9 cellular contexts compared by ENCODE assay signal in the genomic region with DNA sequence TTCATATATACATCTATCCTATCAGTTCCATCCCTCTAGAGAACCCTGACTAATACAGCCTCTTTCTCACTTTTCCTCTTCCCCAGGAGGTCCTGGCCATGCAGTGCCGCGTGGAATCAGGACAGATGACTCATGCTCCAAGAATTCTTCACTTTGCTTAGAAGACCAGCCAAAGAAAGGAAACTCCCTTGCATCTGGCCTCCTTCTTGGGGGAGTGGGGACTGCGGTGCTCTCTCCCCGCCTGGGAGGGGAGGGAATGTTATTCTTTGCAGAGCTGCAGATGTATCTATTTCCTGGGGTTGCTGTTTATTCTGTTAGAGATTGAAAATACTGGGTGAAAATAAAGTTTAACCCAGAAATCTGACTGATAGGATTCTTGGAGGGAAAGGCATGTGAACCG.
DNase-seq lines count a peak whose midpoint lies in the region; FAIRE-seq and TF ChIP-seq lines count a peak whose summit lies in the region.
"Had no signal": no experiment of that assay in that cellular context is flagged by ENCODE, and none has a peak within 500 bp of the region (broad histone marks: within the 10 kb centered on the region; RNA-seq: fewer than 3 reads in every experiment).

No MANE protein-coding gene starts in this region.

- peak; percentile 97 for DNase-seq in HFF-Myc (ENCODE audit: extremely low read depth, low read depth)
- DNase-seq in astrocyte of the cerebellum (ENCODE audit: low read depth) = peak; percentile 98
- peak; percentile 72 for DNase-seq in iPS DF 19.7 (ENCODE audit: low read depth, low spot score)
- peak; percentile 37 for DNase-seq in small intestine
- no peak for DNase-seq in NCI-H748 (lab: John Stamatoyannopoulos, UW; ENCODE audit: unreplicated experiment)
- no peak for DNase-seq in stimulated activated CD4-positive, alpha-beta T cell treated with anti-CD3 and anti-CD28 coated beads, Interleukin-4, amount 100 ng/mL, for 4 hours
- no peak for DNase-seq in glutamatergic neuron
- DNase-seq in mesenteric fat pad (ENCODE audit: low spot score) = no peak

- 29 to 46% (median 41%) methylated on average over 5 of the region's 5 CpGs for WGBS in small intestine, 3 donors

- H3K4me3 ChIP-seq in HFF-Myc (replicated peaks; ENCODE audit: low read depth, low read length) = no peak overlapping the region
- no peak overlapping the region for H3K4me3 ChIP-seq in astrocyte of the cerebellum (ENCODE audit: low read depth, low read length)
- no peak overlapping the region for H3K4me3 ChIP-seq in small intestine (ENCODE audit: low read depth in 1 of 2, low read length in 2 of 2)

- peaks cover 0 to 2% of the 10 kb centered on the region in 2 donors for H3K4me1 ChIP-seq in small intestine (ENCODE audit: control insufficient read depth in 2 of 2, insufficient read depth in 1 of 2, low read depth in 1 of 2, low read length in 1 of 2)

- no peaks in the 10 kb centered on the region for H3K27me3 Mint-ChIP-seq in glutamatergic neuron (ENCODE audit: unreplicated experiment)

- TF ChIP-seq CTCF in HFF-Myc (IDR thresholded peaks at IDR 0.05; ENCODE audit: low read depth, low read length, missing control alignments) (no peak), astrocyte of the cerebellum (IDR thresholded peaks at IDR 0.05; ENCODE audit: low read depth, low read length, missing control alignments) (no peak), glutamatergic neuron (IDR thresholded peaks at IDR 0.05; ENCODE audit: partially characterized antibody, unreplicated experiment) (no peak)

- H3K4me1 Mint-ChIP-seq in glutamatergic neuron (ENCODE audit: low read depth, unreplicated experiment) = no peaks in the 10 kb centered on the region
- H3K4me1 Mint-ChIP-seq: central memory CD8-positive, alpha-beta T cell had no signal

- H3K27me3 ChIP-seq in small intestine (ENCODE audit: control insufficient read depth in 2 of 2, insufficient read depth in 2 of 2, low read length in 2 of 2) = no peaks in the 10 kb centered on the region

- H3K4me3 Mint-ChIP-seq in glutamatergic neuron (ENCODE audit: unreplicated experiment) = no peak overlapping the region
- H3K4me3 Mint-ChIP-seq: central memory CD8-positive, alpha-beta T cell had no signal

- in situ Hi-C loops in astrocyte of the cerebellum (cut with HindIII; ENCODE audit: low sequenced_read_pairs) = no loop called here

- H3K9me3 Mint-ChIP-seq in glutamatergic neuron (ENCODE audit: unreplicated experiment) = no peaks in the 10 kb centered on the region
- H3K9me3 Mint-ChIP-seq: central memory CD8-positive, alpha-beta T cell had no signal

- FAIRE-seq in small intestine (lab: Jason Lieb, UNC) = no peak

- no peak overlapping the region for H3K27ac ChIP-seq in small intestine (ENCODE audit: low read depth in 1 of 2, low read length in 1 of 2)

- no peaks in the 10 kb centered on the region for H3K9me3 ChIP-seq in small intestine (ENCODE audit: control insufficient read depth, low read depth)

- no peak overlapping the region for H3K27ac Mint-ChIP-seq in glutamatergic neuron (ENCODE audit: unreplicated experiment)

- no peaks in the 10 kb centered on the region for H3K36me3 ChIP-seq in small intestine (ENCODE audit: control insufficient read depth in 2 of 2, insufficient read depth in 2 of 2, low read length in 2 of 2)

- H3K36me3 Mint-ChIP-seq in glutamatergic neuron (ENCODE audit: unreplicated experiment) = no peaks in the 10 kb centered on the region

Comparison
In these comparisons a context has a peak if more than half of its experiments do, and no peak if none do; other contexts are left out.
1. DNase-seq: peak in HFF-Myc (single experiment), astrocyte of the cerebellum (single experiment), iPS DF 19.7 (single experiment) and small intestine (single experiment); none in NCI-H748 (single experiment), stimulated activated CD4-positive, alpha-beta T cell treated with anti-CD3 and anti-CD28 coated beads, Interleukin-4, amount 100 ng/mL, for 4 hours (0 of 2), glutamatergic neuron (single experiment) and mesenteric fat pad (single experiment).